Comparison of ENCODE assay signal across 23 cellular contexts in the genomic region with DNA sequence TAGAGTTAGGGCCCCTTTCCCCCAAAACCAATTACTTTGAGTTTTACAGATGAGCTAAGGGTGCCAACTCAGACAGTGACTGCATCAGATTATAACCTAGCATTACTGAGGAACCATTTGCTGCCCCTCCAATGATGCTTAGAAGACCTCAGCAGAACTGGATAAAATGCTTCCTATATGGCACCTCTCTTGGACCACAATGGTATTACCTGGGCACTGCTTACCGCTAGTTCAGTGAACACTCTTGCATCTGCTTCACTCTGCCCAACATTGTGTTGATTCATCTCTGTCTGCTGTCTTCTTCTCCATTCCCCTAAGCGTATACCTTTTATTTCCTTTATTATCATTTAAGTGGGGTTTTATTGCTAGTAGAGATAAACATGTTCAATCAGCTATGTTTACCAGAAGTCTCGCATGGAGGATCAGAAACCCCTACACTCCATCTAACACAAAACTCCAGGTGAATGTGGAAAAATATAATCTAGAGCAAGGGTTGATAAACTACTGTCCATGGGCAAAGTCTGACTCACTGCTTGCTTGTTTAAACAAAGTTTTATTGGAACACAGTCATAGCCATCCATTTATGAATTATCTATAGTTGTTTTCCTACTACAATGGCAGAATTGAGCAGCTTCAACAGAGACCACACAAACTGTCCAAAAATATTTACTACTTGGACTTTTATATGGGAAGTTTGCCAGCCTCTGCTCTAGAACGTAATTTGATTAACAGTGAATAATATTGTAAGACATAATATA.
DNase-seq lines count a peak whose midpoint lies in the region; ATAC-seq, FAIRE-seq and TF ChIP-seq lines count a peak whose summit lies in the region.
"Had no signal": no experiment of that assay in that cellular context is flagged by ENCODE, and none has a peak within 500 bp of the region (broad histone marks: within the 10 kb centered on the region; RNA-seq: fewer than 3 reads in every experiment).

No MANE protein-coding gene starts in this region.

- H3K4me1 ChIP-seq in HUES64 (ENCODE audit: insufficient read depth, low read length) (peaks cover 22% of the 10 kb centered on the region), K562 (replicated peaks in 1 of 2; ENCODE audit: control insufficient read depth in 2 of 2, insufficient read depth in 2 of 2, low read length in 2 of 2) (no peaks in the 10 kb centered on the region), mesendoderm (ENCODE audit: control insufficient read depth, low read depth, low read length) (no peaks in the 10 kb centered on the region)
- H3K4me1 ChIP-seq: gastrocnemius medialis, psoas muscle had no signal

- WGBS in HUES64 = 98% methylated on average over 1 of the region's 4 CpGs
- 3% methylated on average over 4 of the region's 4 CpGs for WGBS in K562 (ENCODE audit: insufficient coverage, low coverage, missing lambda C conversion rate)
- WGBS in mesendoderm (ENCODE audit: extremely low coverage, insufficient coverage, low lambda C conversion rate) = no CpG with 5 or more reads among the region's 4 CpGs

- H3K79me2 ChIP-seq in K562 (ENCODE audit: control insufficient read depth, insufficient read depth, low read length) = no peaks in the 10 kb centered on the region
- no peaks in the 10 kb centered on the region for H3K79me2 ChIP-seq in mesendoderm (ENCODE audit: control insufficient read depth, insufficient read depth, low read length)

- no peaks in the 10 kb centered on the region for H3K9me1 ChIP-seq in K562 (ENCODE audit: control insufficient read depth, insufficient read depth, low read length)

- no peak overlapping the region for H2BK5ac ChIP-seq in mesendoderm (ENCODE audit: low read length)

- no peak overlapping the region for H4K5ac ChIP-seq in mesendoderm (ENCODE audit: low read length)

- no peak overlapping the region for H2AFZ ChIP-seq in K562 (ENCODE audit: low read depth, low read length)

- no peak overlapping the region for H2BK120ac ChIP-seq in mesendoderm (ENCODE audit: low read depth, low read length)

- in situ Hi-C loops in Caki2 (cut with HindIII; ENCODE audit: low pct_unique_long_range_greater_than_20kb, low sequenced_read_pairs) (no loop called here), K562 (cut with MboI) (no loop called here)

- H3K27ac ChIP-seq in HUES64 (ENCODE audit: low read depth, low read length) (peak overlapping the region; percentile 46; the same call in 1 of the 2 replicates), K562 (ENCODE audit: extremely low read depth, low read depth, low read length) (no peak overlapping the region), mesendoderm (ENCODE audit: low read depth, low read length) (no peak overlapping the region)
- H3K27ac ChIP-seq: gastrocnemius medialis, psoas muscle, skin epidermis had no signal

- H4K20me1 ChIP-seq in K562 (replicated peaks; ENCODE audit: control insufficient read depth, insufficient read depth, low read length) = no peaks in the 10 kb centered on the region

- H2AK5ac ChIP-seq in mesendoderm (ENCODE audit: low read length) = no peak overlapping the region

- BruUV-seq in K562 (replicated peaks; lab: Mats Ljungman, UMichigan) = no TSS peak

- peak; percentile 23 for DNase-seq in Caki2 (ENCODE audit: low read depth)
- DNase-seq in K562 (ENCODE audit: extremely low read depth in 1 of 4, low spot score in 3 of 4) = no peak
- DNase-seq in mesendoderm = peak; percentile 3
- DNase-seq in activated CD4-positive, alpha-beta T cell treated with anti-CD3 and anti-CD28 coated beads for 1 hour = no peak
- DNase-seq in NCI-H187 (lab: John Stamatoyannopoulos, UW) = no peak
- DNase-seq: activated CD8-positive, alpha-beta T cell treated with anti-CD3 and anti-CD28 coated beads, Interleukin-2, amount 10 ng/mL, durations not matched to agents 7 days and 5 days; activated naive CD4-positive, alpha-beta T cell treated with Interleukin-2 at 50 U/mL for 16 hours; activated T-cell treated with anti-CD3 and anti-CD28 coated beads, Interleukin-2, amount 50 U/mL, for 24 hours; CD4-positive, CD25-positive, alpha-beta regulatory T cell; DND-41; gastrocnemius medialis; Karpas-422; natural killer cell; NCI-H1092; NCI-H2081 treated with DMSO at 0.1 percent for 48 hours; psoas muscle; stimulated activated naive CD4-positive, alpha-beta T cell treated with Interleukin-2 at 50 U/mL for 16 hours had no signal

- no peak overlapping the region for H2BK15ac ChIP-seq in mesendoderm (replicated peaks; ENCODE audit: low read depth)

- CTCF ChIA-PET in K562 (lab: Yijun Ruan, JAX; ENCODE audit: low intra/inter-chr PET ratio) = no interaction called here

- no peak overlapping the region for H3K56ac ChIP-seq in mesendoderm (ENCODE audit: low read length)

- no peak for TF ChIP-seq RAD21 in K562 (CRISPR knock-in tag; conservative IDR thresholded peaks at IDR 0.05 in 1 of 2, IDR thresholded peaks at IDR 0.05 in 1 of 2)

- no peak for TF ChIP-seq EP300 in K562 (IDR thresholded peaks at IDR 0.05; ENCODE audit: low read length)

- no peak overlapping the region for H3K4me2 ChIP-seq in K562 (ENCODE audit: insufficient read depth, low read length)
- H3K4me2 ChIP-seq in mesendoderm (ENCODE audit: low read length) = no peak overlapping the region

- TF ChIP-seq POLR2A in K562 (conservative IDR thresholded peaks at IDR 0.05) = no peak

- POLR2A ChIA-PET in K562 (lab: Yijun Ruan, JAX) = no interaction called here

- TF ChIP-seq CTCF in K562 (IDR thresholded peaks at IDR 0.05 in 2 of 3, conservative IDR thresholded peaks at IDR 0.05 in 1 of 3; ENCODE audit: insufficient read depth in 2 of 3, low read depth in 1 of 3, low read length in 3 of 3) = no peak

- no peak overlapping the region for H3K9ac ChIP-seq in HUES64 (ENCODE audit: low read depth, low read length)
- no peak overlapping the region for H3K9ac ChIP-seq in K562 (ENCODE audit: insufficient read depth in 1 of 2, low read depth in 2 of 2, low read length in 2 of 2)
- H3K9ac ChIP-seq in mesendoderm (ENCODE audit: low read length) = no peak overlapping the region

- intact Hi-C loops in K562 (cut with micrococcal nuclease) = no loop called here

- H3K27me3 ChIP-seq in HUES64 (ENCODE audit: insufficient read depth, low read length) (no peaks in the 10 kb centered on the region), K562 (ENCODE audit: control insufficient read depth in 2 of 2, insufficient read depth in 2 of 2, low read length in 2 of 2) (no peaks in the 10 kb centered on the region; a peak in 1 of 5 replicates), mesendoderm (ENCODE audit: insufficient read depth, low read length, poor library complexity) (no peaks in the 10 kb centered on the region)
- H3K27me3 ChIP-seq: dorsolateral prefrontal cortex, gastrocnemius medialis had no signal

- H3K36me3 ChIP-seq in HUES64 (ENCODE audit: insufficient read depth, low read length) (no peaks in the 10 kb centered on the region; the same call in 1 of the 2 replicates), K562 (ENCODE audit: control insufficient read depth, insufficient read depth, low read length) (no peaks in the 10 kb centered on the region), mesendoderm (ENCODE audit: control insufficient read depth, insufficient read depth, low read length) (no peaks in the 10 kb centered on the region)
- H3K36me3 ChIP-seq: gastrocnemius medialis had no signal

- no peaks in the 10 kb centered on the region for H3K79me1 ChIP-seq in mesendoderm (ENCODE audit: low read length)

- FAIRE-seq in K562 (lab: Jason Lieb, UNC) = no peak

- ATAC-seq in K562 (no peak), HG02970 (IDR thresholded peaks at IDR 0.05; ENCODE audit: low FRiP score, unreplicated experiment) (no peak), HG02973 (IDR thresholded peaks at IDR 0.05; ENCODE audit: unreplicated experiment) (no peak)
- ATAC-seq: activated CD4-positive, CD25-positive, alpha-beta regulatory T cell treated with anti-CD3 and anti-CD28 coated beads, Interleukin-2, amount 50 U/mL, for 24 hours; activated CD8-positive, alpha-beta T cell treated with anti-CD3 and anti-CD28 coated beads, Interleukin-2, amount 10 ng/mL, durations not matched to agents 7 days and 5 days; gastrocnemius medialis; natural killer cell; psoas muscle had no signal

- H3K23ac ChIP-seq in mesendoderm (ENCODE audit: low read length) = no peak overlapping the region

- no peak overlapping the region for H3K4ac ChIP-seq in mesendoderm (ENCODE audit: low read depth, low read length)

- H3K4me3 ChIP-seq in HUES64 (ENCODE audit: low read length) = no peak overlapping the region
- H3K4me3 ChIP-seq in K562 = no peak overlapping the region
- H3K4me3 ChIP-seq in mesendoderm (ENCODE audit: low read length) = no peak overlapping the region
- H3K4me3 ChIP-seq: gastrocnemius medialis, psoas muscle, skin epidermis had no signal

- H3K18ac ChIP-seq in mesendoderm (ENCODE audit: low read length) = no peak overlapping the region

- no peak overlapping the region for H4K8ac ChIP-seq in mesendoderm (ENCODE audit: low read depth, low read length)

- H3K9me3 ChIP-seq in HUES64 (ENCODE audit: insufficient read depth, low read depth, low read length) (peaks cover 16% of the 10 kb centered on the region), K562 (replicated peaks; ENCODE audit: control insufficient read depth, insufficient read depth, low read depth, low read length) (no peaks in the 10 kb centered on the region)
- H3K9me3 ChIP-seq: gastrocnemius medialis, psoas muscle had no signal

TF ChIP-seq in K562, 482 proteins besides CTCF, POLR2A, EP300 and RAD21 (continues in another document):
- peak; percentile 66 for TF ChIP-seq FOSL1 (tag; conservative IDR thresholded peaks at IDR 0.05)
- TF ChIP-seq RNF2 (IDR thresholded peaks at IDR 0.05) = no peak

Comparison
In these comparisons a context has a peak if more than half of its experiments do, and no peak if none do; other contexts are left out.
1. DNase-seq: peak in Caki2 (single experiment) and mesendoderm (single experiment); none in K562 (0 of 4), activated CD4-positive, alpha-beta T cell treated with anti-CD3 and anti-CD28 coated beads for 1 hour (single experiment) and NCI-H187 (0 of 2).